18 cellular contexts compared by ENCODE assay signal in genomic region chr16:564690-565419, GRCh38. TPM values are rescaled to one million over a fixed set of nuclear protein-coding genes. Genes with fewer than 3 reads are reported as not detected.
DNase-seq lines count a peak whose midpoint lies in the region; ATAC-seq and TF ChIP-seq lines count a peak whose summit lies in the region.
"Had no signal": no experiment of that assay in that cellular context is flagged by ENCODE, and none has a peak within 500 bp of the region (broad histone marks: within the 10 kb centered on the region; RNA-seq: fewer than 3 reads in every experiment).

No MANE protein-coding gene starts in this region.

- H3K27ac Mint-ChIP-seq in CD8-positive, alpha-beta T cell = no peak overlapping the region

- peaks cover 9% of the 10 kb centered on the region for H3K79me1 ChIP-seq in trophoblast cell (ENCODE audit: low read length)

- TF ChIP-seq CTCF in SK-N-SH (IDR thresholded peaks at IDR 0.05) (no peak), RWPE1 (conservative IDR thresholded peaks at IDR 0.05; ENCODE audit: low read depth) (no peak), hepatocyte (IDR thresholded peaks at IDR 0.05; ENCODE audit: poor library complexity) (no peak), esophagus squamous epithelium (IDR thresholded peaks at IDR 0.05) (no peak)
- TF ChIP-seq CTCF in CD8-positive, alpha-beta T cell (IDR thresholded peaks at IDR 0.05) = no peak

- H3K4me1 Mint-ChIP-seq in CD8-positive, alpha-beta T cell (ENCODE audit: low read depth) = peaks cover 17% of the 10 kb centered on the region

- H3K4me3 Mint-ChIP-seq in CD8-positive, alpha-beta T cell = no peak overlapping the region

- ATAC-seq in SK-N-SH treated with all-trans-retinoic acid at 6 μM for 48 hours (no peak), HG02938 (IDR thresholded peaks at IDR 0.05; ENCODE audit: unreplicated experiment) (no peak)
- ATAC-seq in CD8-positive, alpha-beta T cell = no peak

- TF ChIP-seq RAD21 in SK-N-SH (IDR thresholded peaks at IDR 0.05; ENCODE audit: low read length) = no peak

- no peaks in the 10 kb centered on the region for H3F3A ChIP-seq in SK-N-SH (replicated peaks; ENCODE audit: insufficient read depth)

- H2AK5ac ChIP-seq in trophoblast cell (ENCODE audit: low read length) = peak overlapping the region; percentile 26

- H2BK5ac ChIP-seq in trophoblast cell (ENCODE audit: low read depth, low read length, poor library complexity) = no peak overlapping the region

- H4K8ac ChIP-seq in trophoblast cell (ENCODE audit: low read depth, low read length) = no peak overlapping the region

- intact Hi-C loops in esophagus squamous epithelium (cut with DNase I) = no loop called here
- intact Hi-C loops in CD8-positive, alpha-beta T cell (cut with DNase I, micrococcal nuclease) = loop anchor here (5.0 kb wide), 2 partner anchors 72 to 183 kb away; partner anchors contain the start of genes METTL26 (in 1 of the 2) and PGAP6 (in 1 of the 2)

- POLR2A ChIA-PET in SK-N-SH (lab: Yijun Ruan, JAX) (interaction anchor here (0.9 to 2.0 kb wide), 8 partner anchors 8 to 72 kb away, joined by 3 to 12 read pairs (median 4); partner anchors contain the start of gene CAPN15), RWPE1 (lab: Yijun Ruan, JAX; ENCODE audit: low non-redundant PET) (no interaction called here)
- POLR2A ChIA-PET in CD8-positive, alpha-beta T cell (lab: Charles Lee) = no interaction called here

- no peak for TF ChIP-seq POLR2A in esophagus squamous epithelium (IDR thresholded peaks at IDR 0.05)

- no peak overlapping the region for H3K4me3 ChIP-seq in SK-N-SH (ENCODE audit: low read depth in 2 of 2, low read length in 1 of 2)
- H3K4me3 ChIP-seq in hepatocyte = no peak overlapping the region
- H3K4me3 ChIP-seq in trophoblast cell (ENCODE audit: low read depth, low read length) = no peak overlapping the region
- no peak overlapping the region for H3K4me3 ChIP-seq in esophagus squamous epithelium
- H3K4me3 ChIP-seq in CD8-positive, alpha-beta T cell (ENCODE audit: low read depth, low read length) = no peak overlapping the region

- no peak for TF ChIP-seq EP300 in SK-N-SH (IDR thresholded peaks at IDR 0.05; ENCODE audit: borderline replicate concordance in 1 of 2, low read depth in 1 of 2, low read length in 1 of 2)

- no peak overlapping the region for H2BK12ac ChIP-seq in trophoblast cell (ENCODE audit: low read length)

- H3K4ac ChIP-seq in trophoblast cell (ENCODE audit: low read depth, low read length) = no peak overlapping the region

- no peak overlapping the region for H3K23ac ChIP-seq in trophoblast cell (ENCODE audit: low read length)

- no peak overlapping the region for H3K14ac ChIP-seq in trophoblast cell (ENCODE audit: low read length)

- H3K4me1 ChIP-seq in SK-N-SH (ENCODE audit: control insufficient read depth in 1 of 2, insufficient read depth in 2 of 2, low read depth in 1 of 2, low read length in 1 of 2) (peaks cover 11 to 50% of the 10 kb centered on the region in 2 experiments; a peak in 2 of 4 replicates), hepatocyte (ENCODE audit: insufficient read depth) (peaks cover 38% of the 10 kb centered on the region), trophoblast cell (ENCODE audit: control insufficient read depth in 1 of 2, insufficient read depth in 2 of 2, low read length in 2 of 2) (peaks cover 28 to 30% of the 10 kb centered on the region in 2 experiments), esophagus squamous epithelium (peaks cover 36 to 60% (median 36%) of the 10 kb centered on the region in 3 donors)
- H3K4me1 ChIP-seq in CD8-positive, alpha-beta T cell (ENCODE audit: insufficient read depth, low read length) = peaks cover 35% of the 10 kb centered on the region

- H3K27ac ChIP-seq in SK-N-SH (ENCODE audit: low read depth in 2 of 2, low read length in 1 of 2) (peak overlapping the region in 1 of 2 experiments; percentile 95; a peak in 2 of 4 replicates), RWPE1 (peak overlapping the region; percentile 90; the same call in 1 of the 2 replicates), hepatocyte (peak overlapping the region; percentile 68), trophoblast cell (ENCODE audit: low read depth, low read length) (no peak overlapping the region), esophagus squamous epithelium (no peak overlapping the region)
- no peak overlapping the region for H3K27ac ChIP-seq in CD8-positive, alpha-beta T cell (ENCODE audit: low read depth, low read length)
- H3K27ac ChIP-seq: 22Rv1, KMS-11 had no signal

- peaks cover 11% of the 10 kb centered on the region for H3K27me3 ChIP-seq in SK-N-SH (ENCODE audit: insufficient read depth)
- peaks cover 13% of the 10 kb centered on the region for H3K27me3 ChIP-seq in hepatocyte
- H3K27me3 ChIP-seq in trophoblast cell (ENCODE audit: insufficient read depth, low read length) = peaks cover 21% of the 10 kb centered on the region
- H3K27me3 ChIP-seq in esophagus squamous epithelium = peaks cover 10 to 58% (median 12%) of the 10 kb centered on the region in 4 donors
- H3K27me3 ChIP-seq in CD8-positive, alpha-beta T cell (ENCODE audit: insufficient read depth, low read length) = no peaks in the 10 kb centered on the region

- 83% methylated on average over 12 of the region's 42 CpGs for WGBS in SK-N-SH (ENCODE audit: low lambda C conversion rate)
- WGBS in hepatocyte (ENCODE audit: low lambda C conversion rate, missing lambda C conversion rate) = 96% methylated on average over 23 of the region's 42 CpGs
- no CpG with 5 or more reads among the region's 42 CpGs for WGBS in trophoblast cell (ENCODE audit: extremely low coverage, insufficient coverage, insufficient read length)
- WGBS in esophagus squamous epithelium, 2 donors = 63 to 89% methylated on average over 3 to 5 of the region's 42 CpGs

- no peaks in the 10 kb centered on the region for H3K36me3 ChIP-seq in SK-N-SH (replicated peaks in 1 of 2; ENCODE audit: control insufficient read depth in 1 of 2, insufficient read depth in 2 of 2, low read length in 1 of 2)
- no peaks in the 10 kb centered on the region for H3K36me3 ChIP-seq in hepatocyte (replicated peaks; ENCODE audit: insufficient read depth, low read depth)
- no peaks in the 10 kb centered on the region for H3K36me3 ChIP-seq in trophoblast cell (ENCODE audit: control insufficient read depth in 1 of 2, insufficient read depth in 2 of 2, low read length in 2 of 2)
- H3K36me3 ChIP-seq in esophagus squamous epithelium = no peaks in the 10 kb centered on the region
- H3K36me3 ChIP-seq in CD8-positive, alpha-beta T cell (ENCODE audit: insufficient read depth, low read length) = no peaks in the 10 kb centered on the region

- H2AFZ ChIP-seq in SK-N-SH (ENCODE audit: low read depth) (no peak overlapping the region), hepatocyte (no peak overlapping the region), trophoblast cell (ENCODE audit: insufficient read depth, low read length, poor library complexity) (no peak overlapping the region)

- no peaks in the 10 kb centered on the region for H3K79me2 ChIP-seq in SK-N-SH (ENCODE audit: insufficient read depth)
- no peaks in the 10 kb centered on the region for H3K79me2 ChIP-seq in hepatocyte
- H3K79me2 ChIP-seq in trophoblast cell (ENCODE audit: control insufficient read depth, insufficient read depth, low read length, poor library complexity) = peaks cover 2% of the 10 kb centered on the region

- peak overlapping the region; percentile 21 for H4K91ac ChIP-seq in trophoblast cell (ENCODE audit: low read depth, low read length)

- H3K9me2 ChIP-seq in SK-N-SH (no peaks in the 10 kb centered on the region), hepatocyte (replicated peaks; ENCODE audit: insufficient read depth) (no peaks in the 10 kb centered on the region)

- H3K9me3 Mint-ChIP-seq in CD8-positive, alpha-beta T cell = no peaks in the 10 kb centered on the region

- no peak overlapping the region for H2BK120ac ChIP-seq in trophoblast cell (ENCODE audit: insufficient read depth, low read length, poor library complexity)

- H4K12ac ChIP-seq in trophoblast cell (ENCODE audit: low read depth, low read length) = no peak overlapping the region

- H3K4me2 ChIP-seq in SK-N-SH = no peak overlapping the region
- no peak overlapping the region for H3K4me2 ChIP-seq in hepatocyte
- H3K4me2 ChIP-seq in trophoblast cell (ENCODE audit: low read length) = no peak overlapping the region
- H3K4me2 ChIP-seq: KMS-11 had no signal

- H3K36me3 Mint-ChIP-seq in CD8-positive, alpha-beta T cell = no peaks in the 10 kb centered on the region

- H3K9me3 ChIP-seq in SK-N-SH (no peaks in the 10 kb centered on the region), hepatocyte (ENCODE audit: low read depth) (no peaks in the 10 kb centered on the region), trophoblast cell (ENCODE audit: insufficient read depth, low read depth, low read length) (peaks cover 6% of the 10 kb centered on the region), esophagus squamous epithelium (no peaks in the 10 kb centered on the region)
- H3K9me3 ChIP-seq in CD8-positive, alpha-beta T cell (ENCODE audit: low read length) = no peaks in the 10 kb centered on the region

- H4K20me1 ChIP-seq in SK-N-SH (ENCODE audit: insufficient read depth) (no peaks in the 10 kb centered on the region), hepatocyte (ENCODE audit: insufficient read depth, poor library complexity, severe bottlenecking) (no peaks in the 10 kb centered on the region)

- peaks cover 2% of the 10 kb centered on the region for H3K27me3 Mint-ChIP-seq in CD8-positive, alpha-beta T cell (ENCODE audit: low read depth)

- H3K18ac ChIP-seq in trophoblast cell (ENCODE audit: low read length) = no peak overlapping the region

- DNase-seq in SK-N-SH (peak; percentile 62), RWPE1 (ENCODE audit: low spot score) (no peak), hepatocyte (ENCODE audit: low spot score) (no peak), trophoblast cell (no peak), esophagus squamous epithelium (lab: John Stamatoyannopoulos, UW) (no peak)
- DNase-seq in CD8-positive, alpha-beta T cell = no peak
- DNase-seq: ACHN, GOT3, NCI-H1105, NCI-H146, NCI-H2029, NCI-H2171, NCI-H526, Right ventricle myocardium superior had no signal

- CTCF ChIA-PET in SK-N-SH (lab: Yijun Ruan, JAX) (interaction anchor here (0.8 to 1.5 kb wide), 6 partner anchors 8 to 385 kb away, joined by 3 to 6 read pairs (median 3); partner anchors contain the start of gene HBQ1), RWPE1 (lab: Yijun Ruan, JAX) (no interaction called here)
- CTCF ChIA-PET in CD8-positive, alpha-beta T cell (lab: Charles Lee) = no interaction called here

- H3K9ac ChIP-seq in SK-N-SH (no peak overlapping the region), trophoblast cell (ENCODE audit: low read length) (no peak overlapping the region)
- H3K9ac ChIP-seq: KMS-11 had no signal

RNA-seq across cellular contexts. Expression of gene NHLRC4, which starts 1.9 kb away (rescaled TPM):
- 0.69 and 0.70 TPM in 2 replicates for polyA plus RNA-seq in SK-N-SH (2012; rRNA removed)
- 0.40 and 0.58 TPM in 2 replicates for polyA plus RNA-seq in SK-N-SH (2012; cell fraction: cytosol; rRNA removed)
- polyA plus RNA-seq in SK-N-SH (2012; cell fraction: nucleus; rRNA removed) = 1.4 and 1.8 TPM in 2 replicates
- total RNA-seq in hepatocyte = 1.0 and 1.2 TPM in 2 replicates
- polyA plus RNA-seq in hepatocyte = 0.25 and 1.7 TPM in 2 replicates
- polyA plus RNA-seq in trophoblast cell (2013) = 0.25 and 0.28 TPM in 2 replicates
- under 1 TPM in 3 of 4 donors, not detected in 1; 0.09 to 0.95 (median 0.59) TPM for total RNA-seq in esophagus squamous epithelium
- total RNA-seq in CD8-positive, alpha-beta T cell = under 1 TPM in 1 of 2 experiments, not detected in 1; 0.25 TPM

RNA-seq across cellular contexts. Expression of gene PRR35, which starts 4.7 kb away (rescaled TPM):
- polyA plus RNA-seq in SK-N-SH (2012; rRNA removed) (not detected in 2 replicates), hepatocyte (not detected in 2 replicates)
- not detected in 2 replicates for polyA plus RNA-seq in SK-N-SH (2012; cell fraction: cytosol; rRNA removed)
- polyA plus RNA-seq in SK-N-SH (2012; cell fraction: nucleus; rRNA removed) = 0.06 and 0.11 TPM in 2 replicates
- total RNA-seq in hepatocyte (not detected in 2 replicates), esophagus squamous epithelium (not detected)
- 0.04 TPM in 2 replicates for polyA plus RNA-seq in trophoblast cell (2013)
- not detected for total RNA-seq in CD8-positive, alpha-beta T cell
- total RNA-seq: Right ventricle myocardium superior had no signal

RNA-seq across cellular contexts. Expression of gene PIGQ, which starts 4.9 kb away (rescaled TPM):
- polyA plus RNA-seq in SK-N-SH (2012; rRNA removed) (38.7 and 41.0 TPM in 2 replicates), hepatocyte (58.6 and 64.6 TPM in 2 replicates)
- 12.1 and 22.4 TPM in 2 replicates for polyA plus RNA-seq in SK-N-SH (2012; cell fraction: cytosol; rRNA removed)
- 154 and 238 TPM in 2 replicates for polyA plus RNA-seq in SK-N-SH (2012; cell fraction: nucleus; rRNA removed)
- total RNA-seq in hepatocyte (26.7 and 30.0 TPM in 2 replicates), esophagus squamous epithelium (10 to 100 TPM; 15.9 to 24.0 (median 20.4) TPM)
- polyA plus RNA-seq in trophoblast cell (2013) = 26.7 and 27.0 TPM in 2 replicates
- total RNA-seq in CD8-positive, alpha-beta T cell = 10 to 100 TPM; 25.9 to 31.0 TPM

RNA-seq across cellular contexts. Expression of gene RAB40C, which starts 25.0 kb away (rescaled TPM):
- polyA plus RNA-seq in SK-N-SH (2012; rRNA removed) = 12.1 and 13.0 TPM in 2 replicates
- polyA plus RNA-seq in SK-N-SH (2012; cell fraction: cytosol; rRNA removed) = 5.0 and 8.5 TPM in 2 replicates
- polyA plus RNA-seq in SK-N-SH (2012; cell fraction: nucleus; rRNA removed) = 26.7 and 31.3 TPM in 2 replicates
- total RNA-seq in hepatocyte = 28.4 and 30.2 TPM in 2 replicates
- 30.8 and 32.7 TPM in 2 replicates for polyA plus RNA-seq in hepatocyte
- 26.3 and 27.6 TPM in 2 replicates for polyA plus RNA-seq in trophoblast cell (2013)
- total RNA-seq in esophagus squamous epithelium = 10 to 100 TPM; 14.2 to 31.4 (median 20.3) TPM
- 1 to 10 TPM; 3.9 to 5.9 TPM for total RNA-seq in CD8-positive, alpha-beta T cell

RNA-seq across cellular contexts. Expression of gene CAPN15, which starts 37.3 kb away (rescaled TPM):
- polyA plus RNA-seq in SK-N-SH (2012; rRNA removed) (19.5 and 22.9 TPM in 2 replicates), hepatocyte (42.7 and 47.9 TPM in 2 replicates)
- polyA plus RNA-seq in SK-N-SH (2012; cell fraction: cytosol; rRNA removed) = 6.5 and 13.1 TPM in 2 replicates
- polyA plus RNA-seq in SK-N-SH (2012; cell fraction: nucleus; rRNA removed) = 68.3 and 93.4 TPM in 2 replicates
- total RNA-seq in hepatocyte (41.7 and 51.0 TPM in 2 replicates), esophagus squamous epithelium (10 to 100 TPM; 29.4 to 69.6 (median 52.4) TPM)
- 22.8 and 23.9 TPM in 2 replicates for polyA plus RNA-seq in trophoblast cell (2013)
- 10 to 100 TPM; 40.5 to 43.6 TPM for total RNA-seq in CD8-positive, alpha-beta T cell

Comparison
In these comparisons a context has a peak if more than half of its experiments do, and no peak if none do; other contexts are left out.
1. H3K27ac ChIP-seq: peak in RWPE1 (single experiment) and hepatocyte (single experiment); none in trophoblast cell (single experiment), esophagus squamous epithelium (0 of 4) and CD8-positive, alpha-beta T cell (single experiment).